ENCODE assay signal across 8 cellular contexts in genomic region chr6:17589402-17590116, GRCh38. TPM values are rescaled to one million over a fixed set of nuclear protein-coding genes. Genes with fewer than 3 reads are reported as not detected.
DNase-seq lines count a peak whose midpoint lies in the region; ATAC-seq and TF ChIP-seq lines count a peak whose summit lies in the region.

No MANE protein-coding gene starts in this region.

- 59 to 66% methylated on average over 5 of the region's 5 CpGs for WGBS in esophagus squamous epithelium, 2 donors

- DNase-seq in A172 (ENCODE audit: low spot score): peak; percentile 94
- peak; percentile 75 for DNase-seq in GM04504 (ENCODE audit: low read depth)
- DNase-seq in NCI-H2171 (lab: John Stamatoyannopoulos, UW): peak; percentile 92
- no peak for DNase-seq in stimulated activated naive CD8-positive, alpha-beta T cell treated with anti-CD3 and anti-CD28 coated beads, Interleukin-15, amount 100 ng/mL, for 72 hours
- DNase-seq in esophagus squamous epithelium (lab: John Stamatoyannopoulos, UW): no peak

- no peak for TF ChIP-seq CTCF in esophagus squamous epithelium (IDR thresholded peaks at IDR 0.05)

- no peaks in the 10 kb centered on the region for H3K9me3 Mint-ChIP-seq in stimulated activated naive CD8-positive, alpha-beta T cell treated with anti-CD3 and anti-CD28 coated beads, Interleukin-15, amount 100 ng/mL, for 72 hours

- no peaks in the 10 kb centered on the region for H3K36me3 ChIP-seq in esophagus squamous epithelium

- H3K27me3 Mint-ChIP-seq in stimulated activated naive CD8-positive, alpha-beta T cell treated with anti-CD3 and anti-CD28 coated beads, Interleukin-15, amount 100 ng/mL, for 72 hours: no peaks in the 10 kb centered on the region

- H3K9me3 ChIP-seq in esophagus squamous epithelium: no peaks in the 10 kb centered on the region

- H3K27ac ChIP-seq in esophagus squamous epithelium: no peak overlapping the region

- H3K4me3 ChIP-seq in esophagus squamous epithelium: no peak overlapping the region

- intact Hi-C loops in esophagus squamous epithelium (cut with DNase I): loop anchor here (10.0 kb wide), 2 partner anchors 215 to 305 kb away; partner anchors contain the start of gene RBM24

- H3K27me3 ChIP-seq in esophagus squamous epithelium: no peaks in the 10 kb centered on the region

- ATAC-seq in esophagus mucosa (peak; percentile 92), GM18520 (IDR thresholded peaks at IDR 0.05; ENCODE audit: unreplicated experiment) (no peak), GM21723 (IDR thresholded peaks at IDR 0.05; ENCODE audit: unreplicated experiment) (no peak)
- peak; percentile 67 for ATAC-seq in stimulated activated naive CD8-positive, alpha-beta T cell treated with anti-CD3 and anti-CD28 coated beads, Interleukin-15, amount 100 ng/mL, for 72 hours

- peaks cover 0 to 1% (median 0%) of the 10 kb centered on the region in 3 donors for H3K4me1 ChIP-seq in esophagus squamous epithelium

- no peak for TF ChIP-seq POLR2A in esophagus squamous epithelium (IDR thresholded peaks at IDR 0.05)

- H3K4me1 Mint-ChIP-seq in stimulated activated naive CD8-positive, alpha-beta T cell treated with anti-CD3 and anti-CD28 coated beads, Interleukin-15, amount 100 ng/mL, for 72 hours: peaks cover 7% of the 10 kb centered on the region

- H3K27ac Mint-ChIP-seq in stimulated activated naive CD8-positive, alpha-beta T cell treated with anti-CD3 and anti-CD28 coated beads, Interleukin-15, amount 100 ng/mL, for 72 hours: no peak overlapping the region

- no peak overlapping the region for H3K4me3 Mint-ChIP-seq in stimulated activated naive CD8-positive, alpha-beta T cell treated with anti-CD3 and anti-CD28 coated beads, Interleukin-15, amount 100 ng/mL, for 72 hours

RNA-seq across cellular contexts. Expression of gene FAM8A1, which starts 10.5 kb away (rescaled TPM):
- 14.5 and 19.8 TPM in 2 replicates for total RNA-seq in A172 (2014; rRNA removed; shearing (Covaris generic))
- total RNA-seq in esophagus mucosa (7.6 TPM), esophagus squamous epithelium (10 to 100 TPM; 12.4 to 19.5 (median 16.1) TPM)

Comparison
In these comparisons a context has a peak if more than half of its experiments do, and no peak if none do; other contexts are left out.
1. DNase-seq: peak in A172 (single experiment), GM04504 (single experiment) and NCI-H2171 (single experiment); none in stimulated activated naive CD8-positive, alpha-beta T cell treated with anti-CD3 and anti-CD28 coated beads, Interleukin-15, amount 100 ng/mL, for 72 hours (0 of 2) and esophagus squamous epithelium (single experiment).
2. ATAC-seq: peak in esophagus mucosa (single experiment) and stimulated activated naive CD8-positive, alpha-beta T cell treated with anti-CD3 and anti-CD28 coated beads, Interleukin-15, amount 100 ng/mL, for 72 hours (single experiment); none in GM18520 (single experiment) and GM21723 (single experiment).